21 cellular contexts compared by ENCODE assay signal in the genomic region with DNA sequence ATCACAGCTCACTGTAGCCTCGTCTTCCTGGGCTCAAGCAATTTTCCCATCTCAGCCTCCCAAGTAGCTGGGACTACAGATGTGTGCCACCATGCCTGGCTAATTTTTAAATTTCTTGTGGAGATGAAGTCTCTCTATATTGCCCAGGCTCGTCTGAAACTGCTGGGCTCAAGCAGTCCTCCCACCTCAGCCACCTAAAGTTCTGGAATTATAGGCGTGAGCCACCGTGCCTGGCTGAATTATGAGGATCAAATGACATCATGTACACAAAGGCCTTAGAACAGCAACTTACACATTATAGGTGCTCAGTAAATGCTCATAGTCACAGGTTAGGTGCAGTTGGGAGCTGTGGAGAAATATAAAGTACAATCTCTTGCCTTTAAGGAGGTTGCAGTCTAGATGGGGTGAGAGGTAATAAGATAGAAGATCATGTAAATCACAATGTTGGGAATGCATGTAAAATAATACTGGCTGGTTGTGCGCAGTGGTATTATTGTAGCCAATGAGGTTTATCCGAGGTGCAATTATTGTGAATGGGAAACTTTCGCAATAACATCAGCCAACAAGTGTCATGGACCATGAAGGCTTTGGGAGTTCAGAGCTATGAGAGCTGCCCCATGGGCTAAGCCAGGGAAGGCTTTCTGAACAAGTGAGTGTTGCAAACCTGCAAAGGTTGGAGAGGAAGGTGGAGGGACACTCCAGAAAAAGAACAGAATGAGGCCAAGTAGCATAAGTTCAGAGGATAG. TPM values are rescaled to one million over a fixed set of nuclear protein-coding genes. Genes with fewer than 3 reads are reported as not detected.
DNase-seq lines count a peak whose midpoint lies in the region; ATAC-seq and TF ChIP-seq lines count a peak whose summit lies in the region.
"Had no signal": no experiment of that assay in that cellular context is flagged by ENCODE, and none has a peak within 500 bp of the region (broad histone marks: within the 10 kb centered on the region; RNA-seq: fewer than 3 reads in every experiment).

No MANE protein-coding gene starts in this region.

- H3K36me3 ChIP-seq in HEK293 (ENCODE audit: control insufficient read depth in 2 of 2, insufficient read depth in 1 of 2, low read length in 2 of 2) = no peaks in the 10 kb centered on the region
- no peaks in the 10 kb centered on the region for H3K36me3 ChIP-seq in PC-3 (ENCODE audit: low read depth, low read length)
- no peaks in the 10 kb centered on the region for H3K36me3 ChIP-seq in mesendoderm (ENCODE audit: control insufficient read depth, insufficient read depth, low read length)
- H3K36me3 ChIP-seq: Peyer's patch had no signal

- H3K9ac ChIP-seq in PC-3 (ENCODE audit: low read length) = no peak overlapping the region
- no peak overlapping the region for H3K9ac ChIP-seq in mesendoderm (ENCODE audit: low read length)
- H3K9ac ChIP-seq: GM23248 had no signal

- H3K9me3 ChIP-seq in HEK293 (ENCODE audit: control insufficient read depth, insufficient read depth, low read depth, low read length) = no peaks in the 10 kb centered on the region
- no peaks in the 10 kb centered on the region for H3K9me3 ChIP-seq in PC-3 (ENCODE audit: low read length)
- H3K9me3 ChIP-seq: Peyer's patch had no signal

- no peak overlapping the region for H2AFZ ChIP-seq in PC-3 (ENCODE audit: low read length)
- H2AFZ ChIP-seq: GM23248 had no signal

- ATAC-seq in PC-3 = no peak
- ATAC-seq: CD8-positive, alpha-beta T cell had no signal

- peak overlapping the region; percentile 97 for H2AK5ac ChIP-seq in mesendoderm (ENCODE audit: low read length)

- H3K27ac ChIP-seq in C4-2B (peak overlapping the region; percentile 55; the same call in 1 of the 2 replicates), HEK293 (ENCODE audit: extremely low read depth, low read depth, low read length) (no peak overlapping the region), PC-3 (ENCODE audit: low read length) (peak overlapping the region; percentile 63; the same call in 1 of the 2 replicates), mesendoderm (ENCODE audit: low read depth, low read length) (no peak overlapping the region)
- H3K27ac ChIP-seq: GM23248, Peyer's patch had no signal

- in situ Hi-C loops in GM13976 (cut with MboI; ENCODE audit: low sequenced_read_pairs, unreplicated experiment) = no loop called here

- DNase-seq in PC-3 (no peak), mesendoderm (no peak), GM13976 (ENCODE audit: low spot score) (no peak), SK-N-DZ (ENCODE audit: low spot score) (no peak), NCI-H2171 (lab: John Stamatoyannopoulos, UW) (no peak)
- DNase-seq: ACHN; CD8-positive, alpha-beta T cell; DND-41; Kasumi-1; MM.1S; NCI-H1092 treated with DMSO at 0.1 percent for 48 hours; NCI-H187; NCI-H774; Peyer's patch; SHP77 had no signal

- H3K18ac ChIP-seq in mesendoderm (ENCODE audit: low read length) = peak overlapping the region; percentile 39

- H3K79me1 ChIP-seq in mesendoderm (ENCODE audit: low read length) = no peaks in the 10 kb centered on the region

- peak overlapping the region; percentile 70 for H3K56ac ChIP-seq in mesendoderm (ENCODE audit: low read length)

- intact Hi-C loops in PC-3 (cut with micrococcal nuclease) = no loop called here

- no peak overlapping the region for H4K8ac ChIP-seq in mesendoderm (ENCODE audit: low read depth, low read length)

- H2BK5ac ChIP-seq in mesendoderm (ENCODE audit: low read length) = peak overlapping the region; percentile 73

- H3K4me2 ChIP-seq in PC-3 (ENCODE audit: low read length) (peak overlapping the region; percentile 62), mesendoderm (ENCODE audit: low read length) (no peak overlapping the region)

- no peak for TF ChIP-seq CTCF in C4-2B (conservative IDR thresholded peaks at IDR 0.05)
- TF ChIP-seq CTCF in HEK293 (tag by site-specific recombination; IDR thresholded peaks at IDR 0.05) = no peak
- TF ChIP-seq CTCF in PC-3 (conservative IDR thresholded peaks at IDR 0.05; ENCODE audit: low read depth, low read length) = no peak
- TF ChIP-seq CTCF in GM13976 (IDR thresholded peaks at IDR 0.05; ENCODE audit: borderline replicate concordance, control extremely low read depth, extremely low read depth, insufficient read depth, missing control alignments) = no peak

- no peaks in the 10 kb centered on the region for H3K79me2 ChIP-seq in PC-3 (ENCODE audit: low read length)
- no peaks in the 10 kb centered on the region for H3K79me2 ChIP-seq in mesendoderm (ENCODE audit: control insufficient read depth, insufficient read depth, low read length)

- no peaks in the 10 kb centered on the region for H4K20me1 ChIP-seq in PC-3 (ENCODE audit: low read length)

- no peak overlapping the region for H3K23ac ChIP-seq in mesendoderm (ENCODE audit: low read length)

- H4K5ac ChIP-seq in mesendoderm (ENCODE audit: low read length) = peak overlapping the region; percentile 17

- POLR2A ChIA-PET in HEK293 (lab: Yijun Ruan, JAX) (interaction anchor here (0.6 kb wide), 1 partner anchor 9 kb away, joined by 8 read pairs; no protein-coding TSS in a partner anchor), PC-3 (lab: Charles Lee; ENCODE audit: unreplicated experiment) (no interaction called here)

- no peaks in the 10 kb centered on the region for H3F3A ChIP-seq in PC-3 (ENCODE audit: low read length, unreplicated experiment)

- H3K4me1 ChIP-seq in HEK293 (ENCODE audit: control insufficient read depth, insufficient read depth, low read length) = peaks cover 19% of the 10 kb centered on the region
- H3K4me1 ChIP-seq in PC-3 (ENCODE audit: insufficient read depth, low read length) = peaks cover 31% of the 10 kb centered on the region
- H3K4me1 ChIP-seq in mesendoderm (ENCODE audit: control insufficient read depth, low read depth, low read length) = peaks cover 13% of the 10 kb centered on the region
- H3K4me1 ChIP-seq: Peyer's patch had no signal

- H3K4me3 ChIP-seq in HEK293 (ENCODE audit: low read depth, low read length) = no peak overlapping the region
- H3K4me3 ChIP-seq in PC-3 (ENCODE audit: low read length) = no peak overlapping the region
- H3K4me3 ChIP-seq in mesendoderm (ENCODE audit: low read length) = no peak overlapping the region
- H3K4me3 ChIP-seq: GM23248, Peyer's patch had no signal

- WGBS in mesendoderm (ENCODE audit: extremely low coverage, insufficient coverage, low lambda C conversion rate) = no CpG with 5 or more reads among the region's 7 CpGs

- CTCF ChIA-PET in HEK293 (lab: Yijun Ruan, JAX) = interaction anchor here (0.7 to 3.1 kb wide), 8 partner anchors 8 to 340 kb away, joined by 3 to 21 read pairs (median 4); partner anchors contain the start of genes CXCL17 and POU2F2
- CTCF ChIA-PET in PC-3 (lab: Charles Lee) = no interaction called here

- peak overlapping the region; percentile 72 for H3K4ac ChIP-seq in mesendoderm (ENCODE audit: low read depth, low read length)

- H2BK120ac ChIP-seq in mesendoderm (ENCODE audit: low read depth, low read length) = peak overlapping the region; percentile 29

- no peaks in the 10 kb centered on the region for H3K27me3 ChIP-seq in PC-3 (ENCODE audit: low read length)
- H3K27me3 ChIP-seq in mesendoderm (ENCODE audit: insufficient read depth, low read length, poor library complexity) = no peaks in the 10 kb centered on the region
- H3K27me3 ChIP-seq: Peyer's patch had no signal

- H3K9me2 ChIP-seq in PC-3 (replicated peaks; ENCODE audit: low read length) = no peaks in the 10 kb centered on the region

- no TSS peak for BruUV-seq in PC-3 (replicated peaks; lab: Mats Ljungman, UMichigan)

- H2BK15ac ChIP-seq in mesendoderm (replicated peaks; ENCODE audit: low read depth) = no peak overlapping the region

TF ChIP-seq in HEK293, 187 proteins besides CTCF, POLR2A, EP300 and RAD21 (continues in another document):
- TF ChIP-seq ZNF335 (tag by site-specific recombination; conservative IDR thresholded peaks at IDR 0.05) (peak; percentile 62), ZNF664 (tag by site-specific recombination; IDR thresholded peaks at IDR 0.05) (peak; percentile 97), ZNF629 (tag by site-specific recombination; IDR thresholded peaks at IDR 0.05) (0 out of 2 replicates have a peak, but pooled peaks have one; percentile 22), ZNF449 (tag by site-specific recombination; IDR thresholded peaks at IDR 0.05) (no peak), ZNF600 (tag by site-specific recombination; IDR thresholded peaks at IDR 0.05) (peak; percentile 72), SCRT1 (tag by site-specific recombination; IDR thresholded peaks at IDR 0.05; ENCODE audit: borderline replicate concordance) (0 out of 2 replicates have a peak, but pooled peaks have one; percentile 20), ZNF571 (tag by site-specific recombination; IDR thresholded peaks at IDR 0.05) (no peak), ZNF785 (tag by site-specific recombination; IDR thresholded peaks at IDR 0.05) (no peak), GFI1B (tag by site-specific recombination; IDR thresholded peaks at IDR 0.05) (no peak), ZNF792 (tag by site-specific recombination; IDR thresholded peaks at IDR 0.05) (peak; percentile 94), SP7 (tag by site-specific recombination; IDR thresholded peaks at IDR 0.05) (0 out of 2 replicates have a peak, but pooled peaks have one; percentile 23), ZNF433 (tag by site-specific recombination; IDR thresholded peaks at IDR 0.05; ENCODE audit: low read depth) (no peak)

RNA-seq across cellular contexts. Expression of gene CXCL17, which starts 29.8 kb away (rescaled TPM):
- total RNA-seq in PC-3 (2014; rRNA removed) = 0.98 TPM in 1 of 2 replicates, not detected in the other
- 0.08 TPM for polyA plus RNA-seq in mesendoderm (2013, experiment 1 of 2)
- 0.06 TPM for polyA plus RNA-seq in mesendoderm (2013, experiment 2 of 2)
- polyA plus RNA-seq in SK-N-DZ (2014; cell fraction: cytosol; rRNA removed) = not detected in 2 replicates
- polyA plus RNA-seq in SK-N-DZ (2014; cell fraction: nucleus; rRNA removed) = not detected in 2 replicates
- total RNA-seq: CD8-positive, alpha-beta T cell; GM23248; HFFc6; NCI-H460; Peyer's patch; T-helper 1 cell treated with Interleukin-12 subunit alpha and Interleukin-12 subunit beta and Interleukin-4 antibody, amounts not matched to agents 30 ng/mL and 1 ng/mL, for 36 hours had no signal
- polyA plus RNA-seq: GM23248 had no signal

RNA-seq across cellular contexts. Expression of gene LIPE, which starts 45.4 kb away (rescaled TPM):
- total RNA-seq in PC-3 (2014; rRNA removed) = 2.1 and 3.7 TPM in 2 replicates
- polyA plus RNA-seq in mesendoderm (2013, experiment 1 of 2) = 3.5 TPM
- polyA plus RNA-seq in mesendoderm (2013, experiment 2 of 2) = 3.5 TPM
- 3.8 and 6.9 TPM in 2 replicates for polyA plus RNA-seq in SK-N-DZ (2014; cell fraction: cytosol; rRNA removed)
- polyA plus RNA-seq in SK-N-DZ (2014; cell fraction: nucleus; rRNA removed) = 4.3 and 4.7 TPM in 2 replicates

RNA-seq across cellular contexts. Expression of gene CEACAM1, which starts 55.7 kb away (rescaled TPM):
- total RNA-seq in PC-3 (2014; rRNA removed) = 0.81 and 0.95 TPM in 2 replicates
- polyA plus RNA-seq in mesendoderm (2013, experiment 1 of 2) = 2.9 TPM
- polyA plus RNA-seq in mesendoderm (2013, experiment 2 of 2) = 2.1 TPM
- not detected in 2 replicates for polyA plus RNA-seq in SK-N-DZ (2014; cell fraction: cytosol; rRNA removed)
- not detected in 2 replicates for polyA plus RNA-seq in SK-N-DZ (2014; cell fraction: nucleus; rRNA removed)
- total RNA-seq: GM23248, HFFc6 had no signal
- polyA plus RNA-seq: GM23248 had no signal

Comparison
In these comparisons a context has a peak if more than half of its experiments do, and no peak if none do; other contexts are left out.
1. H3K27ac ChIP-seq: peak in C4-2B (single experiment) and PC-3 (single experiment); none in HEK293 (single experiment) and mesendoderm (single experiment).